Comparison of ENCODE assay signal across 8 cellular contexts in genomic region chr19:1592755-1593628, GRCh38. TPM values are rescaled to one million over a fixed set of nuclear protein-coding genes. Genes with fewer than 3 reads are reported as not detected.
DNase-seq lines count a peak whose midpoint lies in the region; ATAC-seq, FAIRE-seq and TF ChIP-seq lines count a peak whose summit lies in the region.

Gene MBD3, minus strand, starts transcription at chr19:1592865. Its CDS starts 234 bp downstream, at chr19:1592631.

- H3K4me1 ChIP-seq in A673 (ENCODE audit: insufficient read depth, low read length, poor library complexity, severe bottlenecking): peaks cover 10% of the 10 kb centered on the region
- peaks cover 12 to 50% (median 33%) of the 10 kb centered on the region in 6 donors for H3K4me1 ChIP-seq in spleen

- H3K27me3 ChIP-seq in A673 (replicated peaks; ENCODE audit: insufficient read depth, low read depth, low read length, poor library complexity) (no peaks in the 10 kb centered on the region), bronchial epithelial cell (ENCODE audit: control insufficient read depth, insufficient read depth, low read length) (no peaks in the 10 kb centered on the region), spleen (replicated peaks in 1 of 7) (no peaks in the 10 kb centered on the region)

- TF ChIP-seq CTCF in A673 (conservative IDR thresholded peaks at IDR 0.05; ENCODE audit: low read depth, low read length): no peak
- TF ChIP-seq CTCF in WI38 (IDR thresholded peaks at IDR 0.05; ENCODE audit: low read depth, low read length): no peak
- TF ChIP-seq CTCF in bronchial epithelial cell (IDR thresholded peaks at IDR 0.05; ENCODE audit: insufficient read depth, low read length, severe bottlenecking): no peak
- TF ChIP-seq CTCF in spleen (IDR thresholded peaks at IDR 0.05 in 8 of 11, conservative IDR thresholded peaks at IDR 0.05 in 3 of 11): peak in 6 of 11 experiments; percentile 10 to 39 (median 21)

- CTCF ChIA-PET in A673 (lab: Charles Lee): interaction anchor here (0.6 kb wide), 1 partner anchor 248 kb away, joined by 4 read pairs; no protein-coding TSS in a partner anchor

- DNase-seq in A673 (ENCODE audit: low spot score): peak; percentile 96
- DNase-seq in NCI-H2196 treated with DMSO at 0.1 percent for 48 hours (lab: John Stamatoyannopoulos, UW; ENCODE audit: unreplicated experiment): peak; percentile 91
- peak; percentile 78 for DNase-seq in bronchial epithelial cell (ENCODE audit: low read depth)
- peak; percentile 91 for DNase-seq in inferior parietal cortex (ENCODE audit: extremely low spot score)
- peak; percentile 96 for DNase-seq in spleen

- H3K36me3 ChIP-seq in A673 (ENCODE audit: insufficient read depth, low read length, poor library complexity, severe bottlenecking) (peaks cover 17% of the 10 kb centered on the region), bronchial epithelial cell (ENCODE audit: control insufficient read depth, insufficient read depth, low read length) (peaks cover 1% of the 10 kb centered on the region), spleen (peaks cover 0 to 35% (median 24%) of the 10 kb centered on the region in 6 donors)

- no TSS peak for BruUV-seq in A673 (replicated peaks; lab: Mats Ljungman, UMichigan)

- H3K4me3 ChIP-seq in A673 (ENCODE audit: low read depth, low read length, poor library complexity, severe bottlenecking) (peak within 1 kb of the TSS; percentile 100), WI38 (ENCODE audit: low read depth, low read length) (peak within 1 kb of the TSS; percentile 73), bronchial epithelial cell (ENCODE audit: low read depth, low read length) (peak within 1 kb of the TSS; percentile 96), spleen (peak within 1 kb of the TSS; percentile 61 to 93 (median 70))

- no peak for FAIRE-seq in bronchial epithelial cell (lab: Jason Lieb, UNC)

- H3K27ac ChIP-seq in A673 (ENCODE audit: low read depth, low read length, poor library complexity, severe bottlenecking): peak within 1 kb of the TSS; percentile 100
- H3K27ac ChIP-seq in spleen: peak within 1 kb of the TSS; percentile 91 to 100 (median 97)

- no peak for TF ChIP-seq POLR2A in spleen (IDR thresholded peaks at IDR 0.05)

- ATAC-seq in GM18870 (IDR thresholded peaks at IDR 0.05; ENCODE audit: unreplicated experiment) (peak; percentile 23), HG03135 (IDR thresholded peaks at IDR 0.05; ENCODE audit: unreplicated experiment) (peak; percentile 62)

- intact Hi-C loops in A673 (cut with micrococcal nuclease; ENCODE audit: unreplicated experiment) (loop anchor here (10.0 kb wide), 1 partner anchor 318 kb away; the partner anchor contains the start of gene FAM174C), spleen (cut with DNase I; ENCODE audit: low total_unique reads) (no loop called here)

- WGBS in spleen, 5 donors: 7 to 23% (median 10%) methylated on average over 24 to 74 of the region's 74 CpGs

- H3K9me3 ChIP-seq in A673 (ENCODE audit: low read depth, low read length, poor library complexity, severe bottlenecking): no peaks in the 10 kb centered on the region
- H3K9me3 ChIP-seq in spleen: no peaks in the 10 kb centered on the region

- POLR2A ChIA-PET in A673 (lab: Charles Lee; ENCODE audit: low non-redundant PET): interaction anchor here (0.5 to 0.6 kb wide), 4 partner anchors 45 to 324 kb away, joined by 3 to 7 read pairs (median 5); no protein-coding TSS in a partner anchor

RNA-seq across cellular contexts. Expression of gene MBD3, which starts in this region (rescaled TPM):
- total RNA-seq in A673 (2021) (138 and 139 TPM in 2 replicates), bronchial epithelial cell (64.3 and 75.3 TPM in 2 replicates), spleen (10 to 100 TPM; 57.4 to 80.9 (median 74.3) TPM)
- 100 to 1,000 TPM in 1 of 3 donors, 10 to 100 TPM in 2; 62.2 to 177 (median 89.3) TPM for polyA plus RNA-seq in spleen

Comparison
In these comparisons a context has a peak if more than half of its experiments do, and no peak if none do; other contexts are left out.
1. Peak in every context shown above with its lines: DNase-seq, ATAC-seq, H3K4me3 ChIP-seq and H3K27ac ChIP-seq.
2. CTCF ChIP-seq: peak in spleen (6 of 11); none in A673 (single experiment), WI38 (single experiment) and bronchial epithelial cell (single experiment).